16 cellular contexts compared by ENCODE assay signal in the genomic region with DNA sequence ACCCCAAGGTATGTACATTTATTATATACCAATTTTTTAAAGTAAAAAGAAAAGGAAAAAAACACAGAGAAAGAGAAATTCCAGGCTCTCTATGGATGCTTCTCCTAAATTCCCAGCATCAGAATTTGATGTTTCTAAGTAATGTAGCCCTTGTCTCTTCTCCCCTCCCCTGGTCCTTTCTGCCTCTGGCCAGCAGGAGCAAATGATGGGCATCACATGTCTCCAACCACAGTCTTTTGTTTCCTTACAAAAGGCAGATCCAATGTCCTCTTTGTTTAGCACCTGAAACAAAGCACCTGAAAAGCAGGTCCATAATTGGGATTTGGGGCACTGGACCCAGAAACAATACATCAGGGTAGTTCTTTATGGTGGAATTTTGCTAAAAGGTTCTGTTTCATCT. TPM values are rescaled to one million over a fixed set of nuclear protein-coding genes. Genes with fewer than 3 reads are reported as not detected.
DNase-seq lines count a peak whose midpoint lies in the region; ATAC-seq and TF ChIP-seq lines count a peak whose summit lies in the region.
"Had no signal": no experiment of that assay in that cellular context is flagged by ENCODE, and none has a peak within 500 bp of the region (broad histone marks: within the 10 kb centered on the region; RNA-seq: fewer than 3 reads in every experiment).

No MANE protein-coding gene starts in this region.

- no peak overlapping the region for H3K27ac ChIP-seq in GM23338 (ENCODE audit: low read depth)
- H3K27ac ChIP-seq in mesendoderm (ENCODE audit: low read depth, low read length): no peak overlapping the region
- no peak overlapping the region for H3K27ac ChIP-seq in mammary epithelial cell (ENCODE audit: insufficient read depth, low read depth, low read length)

- intact Hi-C loops in mammary epithelial cell (cut with micrococcal nuclease): no loop called here

- H2BK120ac ChIP-seq in mesendoderm (ENCODE audit: low read depth, low read length): no peak overlapping the region

- H3K9ac ChIP-seq in mesendoderm (ENCODE audit: low read length) (no peak overlapping the region), mammary epithelial cell (ENCODE audit: insufficient read depth, low read length) (no peak overlapping the region)

- H2AK5ac ChIP-seq in mesendoderm (ENCODE audit: low read length): no peak overlapping the region

- no peaks in the 10 kb centered on the region for H3K9me2 ChIP-seq in GM23338 (ENCODE audit: insufficient read depth)

- dilution Hi-C loops in mammary epithelial cell (cut with HindIII; ENCODE audit: low sequenced_read_pairs): no loop called here

- no peak overlapping the region for H3K23ac ChIP-seq in mesendoderm (ENCODE audit: low read length)

- no peak overlapping the region for H4K8ac ChIP-seq in mesendoderm (ENCODE audit: low read depth, low read length)

- H2BK5ac ChIP-seq in mesendoderm (ENCODE audit: low read length): no peak overlapping the region

- H3K27me3 ChIP-seq in GM23338 (ENCODE audit: insufficient read depth): no peaks in the 10 kb centered on the region
- H3K27me3 ChIP-seq in mesendoderm (ENCODE audit: insufficient read depth, low read length, poor library complexity): no peaks in the 10 kb centered on the region
- peaks cover 5% of the 10 kb centered on the region for H3K27me3 ChIP-seq in mammary epithelial cell (ENCODE audit: insufficient read depth, low read length)

- H4K5ac ChIP-seq in mesendoderm (ENCODE audit: low read length): no peak overlapping the region

- in situ Hi-C loops in mammary epithelial cell (cut with MboI; ENCODE audit: low sequenced_read_pairs in 2 of 2): no loop called here

- TF ChIP-seq CTCF in GM23338 (conservative IDR thresholded peaks at IDR 0.05; ENCODE audit: low read depth in 2 of 2) (no peak), brain (conservative IDR thresholded peaks at IDR 0.05) (no peak), mammary epithelial cell (conservative IDR thresholded peaks at IDR 0.05 in 1 of 2, IDR thresholded peaks at IDR 0.05 in 1 of 2; ENCODE audit: extremely low read depth in 1 of 2, insufficient read depth in 1 of 2, low read depth in 1 of 2, low read length in 2 of 2) (no peak)

- H3K36me3 Mint-ChIP-seq in GM23338 (ENCODE audit: low read depth): no peaks in the 10 kb centered on the region
- H3K36me3 Mint-ChIP-seq in brain: no peaks in the 10 kb centered on the region
- H3K36me3 Mint-ChIP-seq in stimulated activated naive B cell treated with anti-CD40 and anti-IgM and Interleukin-4, amounts not matched to agents 10 μg/mL and 1 μg/mL and 100 μg/mL, for 72 hours: no peaks in the 10 kb centered on the region

- H3K27ac Mint-ChIP-seq in GM23338: no peak overlapping the region
- peak overlapping the region in 4 of 5 experiments; percentile 37 to 88 (median 68) for H3K27ac Mint-ChIP-seq in brain
- H3K27ac Mint-ChIP-seq in stimulated activated naive B cell treated with anti-CD40 and anti-IgM and Interleukin-4, amounts not matched to agents 10 μg/mL and 1 μg/mL and 100 μg/mL, for 72 hours: no peak overlapping the region
- H3K27ac Mint-ChIP-seq: CD4-positive, alpha-beta T cell had no signal

- no peaks in the 10 kb centered on the region for H3K79me1 ChIP-seq in mesendoderm (ENCODE audit: low read length)

- H3K4me3 Mint-ChIP-seq in GM23338: no peak overlapping the region
- H3K4me3 Mint-ChIP-seq in brain: no peak overlapping the region
- no peak overlapping the region for H3K4me3 Mint-ChIP-seq in stimulated activated naive B cell treated with anti-CD40 and anti-IgM and Interleukin-4, amounts not matched to agents 10 μg/mL and 1 μg/mL and 100 μg/mL, for 72 hours
- H3K4me3 Mint-ChIP-seq: CD4-positive, alpha-beta T cell had no signal

- ATAC-seq in GM23338: peak; percentile 80
- no peak for ATAC-seq in stimulated activated naive B cell treated with anti-CD40 and anti-IgM and Interleukin-4, amounts not matched to agents 10 μg/mL and 1 μg/mL and 100 μg/mL, for 72 hours (replicated peaks)

- no peaks in the 10 kb centered on the region for H3K9me3 ChIP-seq in mammary epithelial cell (replicated peaks; ENCODE audit: insufficient read depth, low read length)
- H3K9me3 ChIP-seq: HAP-1 had no signal

- no peak overlapping the region for H3K56ac ChIP-seq in mesendoderm (ENCODE audit: low read length)

- DNase-seq in GM23338 (ENCODE audit: low spot score) (peak; percentile 76), NCI-H146 treated with DMSO at 0.1 percent for 48 hours (lab: John Stamatoyannopoulos, UW; ENCODE audit: unreplicated experiment) (peak; percentile 37), mesendoderm (peak; percentile 72), mammary epithelial cell (no peak), DMS114 treated with DMSO at 0.1 percent for 48 hours (lab: John Stamatoyannopoulos, UW; ENCODE audit: unreplicated experiment) (no peak)
- DNase-seq in stimulated activated CD8-positive, alpha-beta memory T cell treated with anti-CD3 and anti-CD28 coated beads, Interleukin-4, amount 100 ng/mL, for 48 hours: no peak
- DNase-seq in stimulated activated naive B cell treated with anti-CD40 and anti-IgM and Interleukin-4, amounts not matched to agents 10 μg/mL and 1 μg/mL and 100 μg/mL, for 72 hours: no peak
- DNase-seq: Calu3; CD4-positive, alpha-beta T cell; IMR-90; NCI-H1105 treated with DMSO at 0.1 percent for 48 hours; NCI-H2029 treated with DMSO at 0.1 percent for 48 hours; NCI-H524 treated with DMSO at 0.1 percent for 48 hours; T-helper 1 cell had no signal

- CTCF ChIA-PET in mammary epithelial cell (lab: Charles Lee; ENCODE audit: low non-redundant PET): no interaction called here

- H3K4me1 ChIP-seq in GM23338 (ENCODE audit: insufficient read depth): peaks cover 11% of the 10 kb centered on the region
- peaks cover 3% of the 10 kb centered on the region for H3K4me1 ChIP-seq in mesendoderm (ENCODE audit: control insufficient read depth, low read depth, low read length)
- no peaks in the 10 kb centered on the region for H3K4me1 ChIP-seq in mammary epithelial cell (ENCODE audit: insufficient read depth, low read length)

- H3K4me3 ChIP-seq in GM23338 (no peak overlapping the region), mesendoderm (ENCODE audit: low read length) (no peak overlapping the region), mammary epithelial cell (replicated peaks in 1 of 3; ENCODE audit: insufficient read depth in 1 of 3, low read depth in 2 of 3, low read length in 3 of 3) (no peak overlapping the region)
- H3K4me3 ChIP-seq: HAP-1 had no signal

- no TSS peak for BruUV-seq in mammary epithelial cell (replicated peaks; lab: Mats Ljungman, UMichigan)

- H4K20me1 ChIP-seq in GM23338 (replicated peaks; ENCODE audit: insufficient read depth) (no peaks in the 10 kb centered on the region), mammary epithelial cell (ENCODE audit: insufficient read depth, low read length) (no peaks in the 10 kb centered on the region)

- no peaks in the 10 kb centered on the region for H3F3A ChIP-seq in GM23338 (replicated peaks; ENCODE audit: low read depth)

- H3K4me2 ChIP-seq in GM23338 (no peak overlapping the region), mesendoderm (ENCODE audit: low read length) (no peak overlapping the region), mammary epithelial cell (ENCODE audit: insufficient read depth, low read depth, low read length) (no peak overlapping the region)

- H3K4me1 Mint-ChIP-seq in GM23338: peaks cover 15% of the 10 kb centered on the region
- H3K4me1 Mint-ChIP-seq in brain: peaks cover 71% of the 10 kb centered on the region
- peaks cover 15 to 30% of the 10 kb centered on the region in 2 donors for H3K4me1 Mint-ChIP-seq in stimulated activated naive B cell treated with anti-CD40 and anti-IgM and Interleukin-4, amounts not matched to agents 10 μg/mL and 1 μg/mL and 100 μg/mL, for 72 hours

- H3K9me3 Mint-ChIP-seq in GM23338 (no peaks in the 10 kb centered on the region), brain (peaks cover 0 to 9% (median 1%) of the 10 kb centered on the region in 5 experiments)
- H3K9me3 Mint-ChIP-seq in stimulated activated naive B cell treated with anti-CD40 and anti-IgM and Interleukin-4, amounts not matched to agents 10 μg/mL and 1 μg/mL and 100 μg/mL, for 72 hours: peaks cover 3 to 4% of the 10 kb centered on the region in 2 donors
- H3K9me3 Mint-ChIP-seq: CD4-positive, alpha-beta T cell had no signal

- H3K36me3 ChIP-seq in GM23338 (ENCODE audit: insufficient read depth) (no peaks in the 10 kb centered on the region), mesendoderm (ENCODE audit: control insufficient read depth, insufficient read depth, low read length) (no peaks in the 10 kb centered on the region), mammary epithelial cell (ENCODE audit: insufficient read depth, low read length) (no peaks in the 10 kb centered on the region)
- H3K36me3 ChIP-seq: HAP-1 had no signal

- H2AFZ ChIP-seq in GM23338: peak overlapping the region; percentile 47; the same call in 1 of the 2 replicates
- no peak overlapping the region for H2AFZ ChIP-seq in mammary epithelial cell (ENCODE audit: low read depth, low read length)

- no peak overlapping the region for H2BK15ac ChIP-seq in mesendoderm (replicated peaks; ENCODE audit: low read depth)

- H3K27me3 Mint-ChIP-seq in GM23338 (ENCODE audit: insufficient read depth, low read depth, poor library complexity): peaks cover 3% of the 10 kb centered on the region
- peaks cover 7% of the 10 kb centered on the region for H3K27me3 Mint-ChIP-seq in brain
- H3K27me3 Mint-ChIP-seq in stimulated activated naive B cell treated with anti-CD40 and anti-IgM and Interleukin-4, amounts not matched to agents 10 μg/mL and 1 μg/mL and 100 μg/mL, for 72 hours: peaks cover 17 to 23% of the 10 kb centered on the region in 2 donors

- no peaks in the 10 kb centered on the region for H3K79me2 ChIP-seq in GM23338 (replicated peaks; ENCODE audit: insufficient read depth)
- H3K79me2 ChIP-seq in mesendoderm (ENCODE audit: control insufficient read depth, insufficient read depth, low read length): no peaks in the 10 kb centered on the region
- H3K79me2 ChIP-seq in mammary epithelial cell (ENCODE audit: insufficient read depth, low read length): no peaks in the 10 kb centered on the region

- H3K18ac ChIP-seq in mesendoderm (ENCODE audit: low read length): no peak overlapping the region

- no peak overlapping the region for H3K4ac ChIP-seq in mesendoderm (ENCODE audit: low read depth, low read length)

RNA-seq across cellular contexts. Expression of a gene that starts 50.4 kb away (rescaled TPM):
- 45.3 and 62.9 TPM in 2 replicates for total RNA-seq in GM23338 (2014; rRNA removed; shearing (Covaris generic))
- 34.8 and 42.4 TPM in 2 replicates for polyA plus RNA-seq in GM23338 (2016; fragmentation: Nextera tagmentation; extraction: Ambion mirVana)
- 9.2 TPM for polyA plus RNA-seq in brain (ENCODE audit: insufficient read depth, low read depth, low replicate concordance)
- 13.7 TPM for polyA plus RNA-seq in mesendoderm (2013, experiment 1 of 2)
- polyA plus RNA-seq in mesendoderm (2013, experiment 2 of 2): 13.6 TPM
- total RNA-seq in mammary epithelial cell: 10 to 100 TPM; 29.6 to 63.3 TPM
- polyA plus RNA-seq in mammary epithelial cell: 13.0 TPM
- polyA minus RNA-seq in mammary epithelial cell: 56.1 TPM

Comparison
In these comparisons a context has a peak if more than half of its experiments do, and no peak if none do; other contexts are left out.
1. DNase-seq: peak in GM23338 (single experiment), NCI-H146 treated with DMSO at 0.1 percent for 48 hours (single experiment) and mesendoderm (single experiment); none in mammary epithelial cell (single experiment), stimulated activated CD8-positive, alpha-beta memory T cell treated with anti-CD3 and anti-CD28 coated beads, Interleukin-4, amount 100 ng/mL, for 48 hours (single experiment), stimulated activated naive B cell treated with anti-CD40 and anti-IgM and Interleukin-4, amounts not matched to agents 10 μg/mL and 1 μg/mL and 100 μg/mL, for 72 hours (single experiment) and DMS114 treated with DMSO at 0.1 percent for 48 hours (single experiment).
2. H3K27ac Mint-ChIP-seq: peak in brain (4 of 5); none in GM23338 (single experiment) and stimulated activated naive B cell treated with anti-CD40 and anti-IgM and Interleukin-4, amounts not matched to agents 10 μg/mL and 1 μg/mL and 100 μg/mL, for 72 hours (single experiment).